20 cellular contexts compared by ENCODE assay signal in the genomic region with DNA sequence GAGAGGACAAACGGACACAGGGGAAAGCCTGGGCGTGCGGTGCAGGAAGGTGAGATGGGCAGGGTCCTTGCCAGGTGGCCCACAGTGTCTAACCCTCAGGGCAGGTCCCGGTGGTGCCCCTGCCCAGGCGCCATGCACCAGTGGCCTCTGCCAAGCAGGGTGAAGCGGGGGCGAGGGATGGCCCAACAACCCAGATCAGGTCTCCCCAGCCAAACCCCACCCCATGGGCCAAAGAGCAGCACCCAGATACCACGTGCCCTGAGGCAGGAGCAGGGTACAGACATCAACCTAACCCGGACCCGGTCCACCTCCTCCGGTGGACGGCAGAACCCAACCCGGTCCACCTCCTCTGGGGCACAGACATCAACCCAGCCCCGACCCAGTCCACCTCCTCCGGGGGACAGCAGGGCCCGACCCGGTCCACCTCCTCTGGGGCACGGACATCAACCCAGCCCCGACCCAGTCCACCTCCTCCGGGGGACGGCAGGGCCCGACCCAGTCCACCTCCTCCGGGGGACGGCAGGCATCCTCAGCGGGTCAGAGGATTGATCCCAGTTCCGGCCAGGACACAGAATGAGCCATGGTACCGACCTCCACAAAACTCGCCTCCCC. TPM values are rescaled to one million over a fixed set of nuclear protein-coding genes. Genes with fewer than 3 reads are reported as not detected.
DNase-seq lines count a peak whose midpoint lies in the region; ATAC-seq and FAIRE-seq lines count a peak whose summit lies in the region.
"Had no signal": no experiment of that assay in that cellular context is flagged by ENCODE, and none has a peak within 500 bp of the region (broad histone marks: within the 10 kb centered on the region; RNA-seq: fewer than 3 reads in every experiment).

No MANE protein-coding gene starts in this region.

- H3K4me3 Mint-ChIP-seq in activated naive CD8-positive, alpha-beta T cell treated with anti-CD3 and anti-CD28 coated beads, Interleukin-2, amount 50 U/mL, for 24 hours: no peak overlapping the region
- no peak overlapping the region for H3K4me3 Mint-ChIP-seq in activated naive CD8-positive, alpha-beta T cell treated with anti-CD3 and anti-CD28 coated beads for 36 hours
- no peak overlapping the region for H3K4me3 Mint-ChIP-seq in activated CD4-positive, alpha-beta T cell treated with anti-CD3 and anti-CD28 coated beads, Interleukin-2, amount 10 ng/mL, durations not matched to agents 24 days and 14 days
- H3K4me3 Mint-ChIP-seq: CD14-positive monocyte; stimulated activated memory B cell treated with anti-CD40 and anti-IgM and Interleukin-4, amounts not matched to agents 10 μg/mL and 1 μg/mL and 100 μg/mL, for 72 hours had no signal

- H3K9me3 ChIP-seq in mesodermal cell (ENCODE audit: control insufficient read depth, low read length): no peaks in the 10 kb centered on the region
- H3K9me3 ChIP-seq: pancreas, transverse colon had no signal

- intact Hi-C loops in activated CD4-positive, alpha-beta T cell treated with anti-CD3 and anti-CD28 coated beads, Interleukin-2, amount 10 ng/mL, durations not matched to agents 24 days and 14 days (cut with micrococcal nuclease): no loop called here

- no peak overlapping the region for H3K4me3 ChIP-seq in mesodermal cell (ENCODE audit: extremely low read depth, insufficient read depth, low read length, poor library complexity, severe bottlenecking)
- H3K4me3 ChIP-seq: coronary artery, pancreas, transverse colon had no signal

- peak overlapping the region; percentile 93 for H3K27ac ChIP-seq in mesodermal cell (ENCODE audit: low read depth, low read length, severe bottlenecking)
- H3K27ac ChIP-seq: coronary artery, epithelial cell of prostate, pancreas had no signal

- H3K4me1 Mint-ChIP-seq in activated naive CD8-positive, alpha-beta T cell treated with anti-CD3 and anti-CD28 coated beads, Interleukin-2, amount 50 U/mL, for 24 hours: peaks cover 34% of the 10 kb centered on the region
- H3K4me1 Mint-ChIP-seq in activated naive CD8-positive, alpha-beta T cell treated with anti-CD3 and anti-CD28 coated beads for 36 hours: peaks cover 38% of the 10 kb centered on the region
- H3K4me1 Mint-ChIP-seq in activated CD4-positive, alpha-beta T cell treated with anti-CD3 and anti-CD28 coated beads, Interleukin-2, amount 10 ng/mL, durations not matched to agents 24 days and 14 days: peaks cover 25% of the 10 kb centered on the region

- no peaks in the 10 kb centered on the region for H3K36me3 Mint-ChIP-seq in activated naive CD8-positive, alpha-beta T cell treated with anti-CD3 and anti-CD28 coated beads, Interleukin-2, amount 50 U/mL, for 24 hours (ENCODE audit: low read depth)
- H3K36me3 Mint-ChIP-seq in activated naive CD8-positive, alpha-beta T cell treated with anti-CD3 and anti-CD28 coated beads for 36 hours: no peaks in the 10 kb centered on the region
- peaks cover 8% of the 10 kb centered on the region for H3K36me3 Mint-ChIP-seq in activated CD4-positive, alpha-beta T cell treated with anti-CD3 and anti-CD28 coated beads, Interleukin-2, amount 10 ng/mL, durations not matched to agents 24 days and 14 days (ENCODE audit: low read depth)

- ATAC-seq in activated naive CD8-positive, alpha-beta T cell treated with anti-CD3 and anti-CD28 coated beads, Interleukin-2, amount 50 U/mL, for 24 hours: peak; percentile 15
- peak; percentile 36 for ATAC-seq in esophagus mucosa
- ATAC-seq: stimulated activated memory B cell treated with anti-CD40 and anti-IgM and Interleukin-4, amounts not matched to agents 10 μg/mL and 1 μg/mL and 100 μg/mL, for 72 hours had no signal

- peaks cover 49% of the 10 kb centered on the region for H3K4me1 ChIP-seq in mesodermal cell (ENCODE audit: control insufficient read depth, insufficient read depth, low read length, poor library complexity, severe bottlenecking)

- no peaks in the 10 kb centered on the region for H3K27me3 Mint-ChIP-seq in activated naive CD8-positive, alpha-beta T cell treated with anti-CD3 and anti-CD28 coated beads, Interleukin-2, amount 50 U/mL, for 24 hours
- no peaks in the 10 kb centered on the region for H3K27me3 Mint-ChIP-seq in activated naive CD8-positive, alpha-beta T cell treated with anti-CD3 and anti-CD28 coated beads for 36 hours
- no peaks in the 10 kb centered on the region for H3K27me3 Mint-ChIP-seq in activated CD4-positive, alpha-beta T cell treated with anti-CD3 and anti-CD28 coated beads, Interleukin-2, amount 10 ng/mL, durations not matched to agents 24 days and 14 days
- H3K27me3 Mint-ChIP-seq: stimulated activated memory B cell treated with anti-CD40 and anti-IgM and Interleukin-4, amounts not matched to agents 10 μg/mL and 1 μg/mL and 100 μg/mL, for 72 hours had no signal

- WGBS in mesodermal cell (ENCODE audit: insufficient coverage in 2 of 2), 2 experiments: 85 to 88% methylated on average over 22 to 26 of the region's 28 CpGs

- no peak for DNase-seq in activated naive CD8-positive, alpha-beta T cell treated with anti-CD3 and anti-CD28 coated beads, Interleukin-2, amount 50 U/mL, for 24 hours
- no peak for DNase-seq in activated naive CD8-positive, alpha-beta T cell treated with anti-CD3 and anti-CD28 coated beads for 36 hours
- DNase-seq in urothelium cell line (ENCODE audit: low spot score) (no peak), cerebellar cortex (ENCODE audit: low spot score) (no peak), NCI-H510A treated with DMSO at 0.1 percent for 48 hours (lab: John Stamatoyannopoulos, UW) (no peak)
- DNase-seq in activated CD4-positive, alpha-beta T cell treated with anti-CD3 and anti-CD28 coated beads, Interleukin-2, amount 10 ng/mL, durations not matched to agents 24 days and 14 days: no peak
- DNase-seq: activated naive CD4-positive, alpha-beta T cell; DMS79; KBM-7; NCI-H1092 treated with DMSO at 0.1 percent for 48 hours; NCI-H2171 treated with DMSO at 0.1 percent for 48 hours; transverse colon had no signal

- H3K27ac Mint-ChIP-seq in activated naive CD8-positive, alpha-beta T cell treated with anti-CD3 and anti-CD28 coated beads, Interleukin-2, amount 50 U/mL, for 24 hours: no peak overlapping the region
- H3K27ac Mint-ChIP-seq in activated naive CD8-positive, alpha-beta T cell treated with anti-CD3 and anti-CD28 coated beads for 36 hours: no peak overlapping the region
- H3K27ac Mint-ChIP-seq in activated CD4-positive, alpha-beta T cell treated with anti-CD3 and anti-CD28 coated beads, Interleukin-2, amount 10 ng/mL, durations not matched to agents 24 days and 14 days: no peak overlapping the region
- H3K27ac Mint-ChIP-seq: CD14-positive monocyte; stimulated activated memory B cell treated with anti-CD40 and anti-IgM and Interleukin-4, amounts not matched to agents 10 μg/mL and 1 μg/mL and 100 μg/mL, for 72 hours had no signal

- H3K9me3 Mint-ChIP-seq in activated naive CD8-positive, alpha-beta T cell treated with anti-CD3 and anti-CD28 coated beads, Interleukin-2, amount 50 U/mL, for 24 hours: no peaks in the 10 kb centered on the region
- H3K9me3 Mint-ChIP-seq in activated naive CD8-positive, alpha-beta T cell treated with anti-CD3 and anti-CD28 coated beads for 36 hours: no peaks in the 10 kb centered on the region
- no peaks in the 10 kb centered on the region for H3K9me3 Mint-ChIP-seq in activated CD4-positive, alpha-beta T cell treated with anti-CD3 and anti-CD28 coated beads, Interleukin-2, amount 10 ng/mL, durations not matched to agents 24 days and 14 days
- H3K9me3 Mint-ChIP-seq: CD14-positive monocyte; stimulated activated memory B cell treated with anti-CD40 and anti-IgM and Interleukin-4, amounts not matched to agents 10 μg/mL and 1 μg/mL and 100 μg/mL, for 72 hours had no signal

- peaks cover 8% of the 10 kb centered on the region for H3K36me3 ChIP-seq in mesodermal cell (ENCODE audit: control insufficient read depth, insufficient read depth, low read length)
- H3K36me3 ChIP-seq: pancreas, transverse colon had no signal

- FAIRE-seq in urothelium cell line (lab: Jason Lieb, UNC): peak; percentile 93
- FAIRE-seq: astrocyte, pancreas had no signal

RNA-seq across cellular contexts. Expression of gene SLC12A7, which starts 12.8 kb away (rescaled TPM):
- total RNA-seq in activated naive CD8-positive, alpha-beta T cell treated with anti-CD3 and anti-CD28 coated beads for 36 hours: 10 to 100 TPM; 14.0 to 14.6 TPM
- total RNA-seq in esophagus mucosa: 3.0 TPM
- polyA plus RNA-seq in mesodermal cell (2013, experiment 1 of 2): 29.5 TPM
- 27.8 TPM for polyA plus RNA-seq in mesodermal cell (2013, experiment 2 of 2)
- total RNA-seq in activated CD4-positive, alpha-beta T cell treated with anti-CD3 and anti-CD28 coated beads, Interleukin-2, amount 10 ng/mL, durations not matched to agents 24 days and 14 days: 32.1 and 33.4 TPM in 2 replicates
